In the genomic region with DNA sequence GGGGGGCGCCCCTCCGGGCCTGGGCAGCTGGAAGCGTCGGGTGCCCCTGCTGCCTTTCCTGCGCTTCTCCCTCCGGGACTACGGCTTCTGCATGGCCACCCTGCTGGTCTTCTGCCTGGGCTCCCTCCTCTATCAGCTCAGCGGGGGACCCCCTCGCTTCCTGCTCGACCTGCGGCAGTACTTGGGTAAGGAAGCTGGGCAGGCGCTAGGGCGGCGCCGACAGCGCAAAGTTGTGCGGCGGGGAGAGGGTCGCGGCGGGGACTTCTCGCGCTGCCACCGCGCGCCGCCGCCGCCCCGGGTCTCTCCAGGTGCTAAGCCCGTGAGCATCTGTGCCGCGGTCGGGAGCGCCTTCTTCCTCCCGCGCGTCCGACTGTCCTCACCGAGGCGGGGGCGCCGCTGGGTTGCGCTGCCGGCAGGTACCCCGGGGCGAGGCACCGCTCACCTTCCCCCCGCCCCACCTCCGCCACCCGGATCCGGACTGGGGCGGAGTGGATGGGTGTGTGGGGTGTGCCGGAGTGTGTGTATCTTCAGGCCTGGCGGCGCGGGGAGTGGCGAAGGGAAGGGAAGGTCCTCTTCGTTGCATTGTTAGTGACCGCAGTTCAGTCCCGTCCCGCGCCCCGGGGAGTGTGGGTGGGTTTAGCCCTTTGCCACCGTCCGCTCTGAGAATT, we compare ENCODE assay signal across 8 cellular contexts. TPM values are rescaled to one million over a fixed set of nuclear protein-coding genes. Genes with fewer than 3 reads are reported as not detected.
DNase-seq lines count a peak whose midpoint lies in the region; ATAC-seq and TF ChIP-seq lines count a peak whose summit lies in the region.

No MANE protein-coding gene starts in this region.

- H3K4me3 ChIP-seq in IMR-90 (ENCODE audit: insufficient read depth, low read depth, low read length) (peak overlapping the region; percentile 87), WERI-Rb-1 (ENCODE audit: low read depth, low read length) (peak overlapping the region; percentile 65), coronary artery (peak overlapping the region; percentile 87), liver (ENCODE audit: low read depth in 1 of 3, low read length in 3 of 3) (peak overlapping the region; percentile 19 to 60 (median 41))

- H2BK20ac ChIP-seq in IMR-90 (ENCODE audit: low read depth, low read length) = no peak overlapping the region

- H3K36me3 ChIP-seq in IMR-90 (ENCODE audit: control insufficient read depth, insufficient read depth, low read length) (no peaks in the 10 kb centered on the region), WERI-Rb-1 (no peaks in the 10 kb centered on the region), liver (ENCODE audit: control insufficient read depth in 4 of 4, insufficient read depth in 3 of 4, low read depth in 1 of 4, low read length in 3 of 4) (no peaks in the 10 kb centered on the region)

- H2AFZ ChIP-seq in IMR-90 (replicated peaks; ENCODE audit: low read length, poor library complexity) = peak overlapping the region; percentile 96

- 0% methylated on average over 15 of the region's 66 CpGs; no CpG with 5 or more reads in 1 of the 2 experiments for WGBS in IMR-90 (ENCODE audit: extremely low coverage in 2 of 2, insufficient read length in 1 of 2), 2 experiments
- 2% methylated on average over 66 of the region's 66 CpGs for WGBS in liver

- H3K4me2 ChIP-seq in IMR-90 (ENCODE audit: low read depth, low read length) = peak overlapping the region; percentile 64

- dilution Hi-C loops in IMR-90 (cut with HindIII; ENCODE audit: low sequenced_read_pairs, unreplicated experiment) = no loop called here

- H3K27ac ChIP-seq in IMR-90 (ENCODE audit: insufficient read depth, low read length) (peak overlapping the region; percentile 90), WERI-Rb-1 (no peak overlapping the region), coronary artery (peak overlapping the region; percentile 77 to 89), liver (ENCODE audit: low read depth in 1 of 2, low read length in 2 of 2) (peak overlapping the region; percentile 67 to 71)

- H3K4ac ChIP-seq in IMR-90 (ENCODE audit: low read depth, low read length) = peak overlapping the region; percentile 26; the same call in 1 of the 2 replicates

- TF ChIP-seq RAD21 in IMR-90 (IDR thresholded peaks at IDR 0.05; ENCODE audit: low read length) (no peak), liver (IDR thresholded peaks at IDR 0.05) (no peak)

- TF ChIP-seq POLR2A in IMR-90 (IDR thresholded peaks at IDR 0.05; ENCODE audit: low read depth, low read length) = no peak

- H2AK5ac ChIP-seq in IMR-90 (ENCODE audit: low read depth, low read length) = no peak overlapping the region

- H3K79me1 ChIP-seq in IMR-90 (ENCODE audit: low read depth in 1 of 2, low read length in 2 of 2) = peaks cover 16 to 37% of the 10 kb centered on the region in 2 experiments

- H3K4me1 ChIP-seq in IMR-90 (ENCODE audit: control insufficient read depth, insufficient read depth, low read length) (peaks cover 4% of the 10 kb centered on the region), liver (ENCODE audit: control insufficient read depth in 4 of 4, insufficient read depth in 4 of 4, low read length in 3 of 4) (peaks cover 5 to 26% (median 16%) of the 10 kb centered on the region in 4 donors)

- no TSS peak for BruUV-seq in IMR-90 (replicated peaks; lab: Mats Ljungman, UMichigan)

- peaks cover 7% of the 10 kb centered on the region for H3K9me1 ChIP-seq in IMR-90 (ENCODE audit: insufficient read depth, low read length)

- no peak overlapping the region for H2BK15ac ChIP-seq in IMR-90 (ENCODE audit: low read depth, low read length)

- peak overlapping the region; percentile 13; the same call in 1 of the 2 replicates for H2BK120ac ChIP-seq in IMR-90 (ENCODE audit: low read depth, low read length)

- H3K9me3 ChIP-seq in IMR-90 (ENCODE audit: control insufficient read depth, insufficient read depth, low read length) (no peaks in the 10 kb centered on the region), WERI-Rb-1 (ENCODE audit: severe bottlenecking) (no peaks in the 10 kb centered on the region), liver (ENCODE audit: control insufficient read depth in 4 of 4, low read length in 3 of 4) (peaks cover 0 to 3% (median 0%) of the 10 kb centered on the region in 4 donors)

- no peak overlapping the region for H3K56ac ChIP-seq in IMR-90 (ENCODE audit: extremely low read depth, insufficient read depth, low read length)

- H2BK5ac ChIP-seq in IMR-90 (ENCODE audit: low read depth, low read length, poor library complexity, severe bottlenecking) = peak overlapping the region; percentile 22

- H4K91ac ChIP-seq in IMR-90 (ENCODE audit: insufficient read depth, low read depth, low read length) = no peak overlapping the region

- no peak overlapping the region for H3K23ac ChIP-seq in IMR-90 (ENCODE audit: low read depth, low read length)

- POLR2A ChIA-PET in IMR-90 (lab: Charles Lee; ENCODE audit: unreplicated experiment) = no interaction called here

- H4K20me1 ChIP-seq in IMR-90 (ENCODE audit: insufficient read depth, low read length) = peaks cover 20% of the 10 kb centered on the region

- intact Hi-C loops in IMR-90 (cut with micrococcal nuclease) = loop anchor here (1.0 to 5.0 kb wide), 3 partner anchors 110 to 335 kb away; no protein-coding TSS in a partner anchor

- TF ChIP-seq CTCF in IMR-90 (conservative IDR thresholded peaks at IDR 0.05; ENCODE audit: low read depth, low read length) (0 out of 2 replicates have a peak, but pooled peaks have one; percentile 6), WERI-Rb-1 (IDR thresholded peaks at IDR 0.05; ENCODE audit: low read depth, low read length) (no peak), coronary artery (IDR thresholded peaks at IDR 0.05) (no peak), liver (IDR thresholded peaks at IDR 0.05; ENCODE audit: low read depth, low read length, missing input control) (no peak)

- H3K27me3 ChIP-seq in IMR-90 (ENCODE audit: control insufficient read depth, insufficient read depth, low read length) = no peaks in the 10 kb centered on the region
- H3K27me3 ChIP-seq in WERI-Rb-1 (ENCODE audit: insufficient read depth, low read depth, severe bottlenecking) = peaks cover 46% of the 10 kb centered on the region
- peaks cover 0 to 13% (median 0%) of the 10 kb centered on the region in 4 donors for H3K27me3 ChIP-seq in liver (ENCODE audit: control insufficient read depth in 4 of 4, insufficient read depth in 4 of 4, low read length in 3 of 4)

- H3K9ac ChIP-seq in IMR-90 (ENCODE audit: low read depth, low read length) = peak overlapping the region; percentile 71
- H3K9ac ChIP-seq in liver (ENCODE audit: low read depth in 1 of 2, low read length in 2 of 2) = no peak overlapping the region

- H4K5ac ChIP-seq in IMR-90 (ENCODE audit: low read depth, low read length) = no peak overlapping the region

- in situ Hi-C loops in IMR-90 (cut with MboI; ENCODE audit: low sequenced_read_pairs) = no loop called here

- no peak overlapping the region for H4K8ac ChIP-seq in IMR-90 (ENCODE audit: low read depth in 2 of 2, low read length in 2 of 2)

- peak overlapping the region; percentile 15; the same call in 1 of the 2 replicates for H3K18ac ChIP-seq in IMR-90 (ENCODE audit: low read depth, low read length)

- ATAC-seq in IMR-90 (ENCODE audit: low read depth) = peak; percentile 19

- peak; percentile 66 for DNase-seq in activated naive CD4-positive, alpha-beta T cell treated with Interleukin-2 at 50 U/mL for 16 hours
- DNase-seq in activated naive CD4-positive, alpha-beta T cell treated with anti-CD3 and anti-CD28 coated beads, Interleukin-2, amount 50 U/mL, for 16 hours = no peak
- peak; percentile 21 for DNase-seq in IMR-90
- peak; percentile 35 for DNase-seq in WERI-Rb-1
- no peak for DNase-seq in coronary artery (ENCODE audit: low spot score)
- peak; percentile 13 to 20 for DNase-seq in stimulated activated CD8-positive, alpha-beta memory T cell treated with anti-CD3 and anti-CD28 coated beads, Interleukin-2, amount 100 ng/mL, for 48 hours (ENCODE audit: low read depth in 2 of 2)
- no peak for DNase-seq in SKM-1 (lab: John Stamatoyannopoulos, UW; ENCODE audit: unreplicated experiment)

- H3K14ac ChIP-seq in IMR-90 (replicated peaks; ENCODE audit: low read depth, low read length) = peak overlapping the region; percentile 29

- H2AK9ac ChIP-seq in IMR-90 (replicated peaks; ENCODE audit: low read depth, low read length, poor library complexity) = peak overlapping the region; percentile 38

- CTCF ChIA-PET in IMR-90 (lab: Yijun Ruan, JAX) = interaction anchor here (1.5 kb wide), 1 partner anchor 13 kb away, joined by 4 read pairs; no protein-coding TSS in a partner anchor

TF ChIP-seq in IMR-90, 13 proteins besides CTCF, POLR2A, EP300 and RAD21 (continues in another document):
- TF ChIP-seq MXI1 (IDR thresholded peaks at IDR 0.05; ENCODE audit: borderline replicate concordance, low read depth, low read length) (no peak), BHLHE40 (IDR thresholded peaks at IDR 0.05; ENCODE audit: low read depth, low read length) (no peak), CEBPB (IDR thresholded peaks at IDR 0.05; ENCODE audit: low read depth, low read length) (no peak), NFE2L2 (IDR thresholded peaks at IDR 0.05; ENCODE audit: low read depth, low read length) (no peak)

TF ChIP-seq in liver, 16 proteins besides CTCF, POLR2A, EP300 and RAD21 (continues in another document):
- TF ChIP-seq EGR1 (IDR thresholded peaks at IDR 0.05; ENCODE audit: low read depth in 2 of 2) (no peak), JUND (IDR thresholded peaks at IDR 0.05) (no peak), NR2F2 (IDR thresholded peaks at IDR 0.05) (no peak), GABPA (IDR thresholded peaks at IDR 0.05 in 1 of 2, conservative IDR thresholded peaks at IDR 0.05 in 1 of 2) (no peak), SP1 (IDR thresholded peaks at IDR 0.05) (no peak), FOXA2 (IDR thresholded peaks at IDR 0.05) (no peak)
- TF ChIP-seq, protein P1, sequence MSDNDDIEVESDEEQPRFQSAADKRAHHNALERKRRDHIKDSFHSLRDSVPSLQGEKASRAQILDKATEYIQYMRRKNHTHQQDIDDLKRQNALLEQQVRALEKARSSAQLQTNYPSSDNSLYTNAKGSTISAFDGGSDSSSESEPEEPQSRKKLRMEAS (IDR thresholded peaks at IDR 0.05) = no peak

RNA-seq across cellular contexts. Expression of a gene that starts 0.8 kb away (rescaled TPM):
- total RNA-seq in IMR-90 (2012; rRNA removed) = 13.8 and 14.4 TPM in 2 replicates
- polyA plus RNA-seq in IMR-90 (2012; rRNA removed) = 6.6 and 7.7 TPM in 2 replicates
- 2.8 and 5.4 TPM in 2 replicates for polyA plus RNA-seq in IMR-90 (2012; cell fraction: cytosol; rRNA removed)
- polyA plus RNA-seq in IMR-90 (2012; cell fraction: nucleus; rRNA removed; ENCODE audit: low replicate concordance) = 1.2 and 5.5 TPM in 2 replicates
- total RNA-seq in liver = 1 to 10 TPM; 1.1 to 2.7 TPM
- under 1 TPM; 0.24 to 0.65 TPM for polyA plus RNA-seq in liver

Comparison
In these comparisons a context has a peak if more than half of its experiments do, and no peak if none do; other contexts are left out.
1. DNase-seq: peak in activated naive CD4-positive, alpha-beta T cell treated with Interleukin-2 at 50 U/mL for 16 hours (single experiment), IMR-90 (single experiment), WERI-Rb-1 (single experiment) and stimulated activated CD8-positive, alpha-beta memory T cell treated with anti-CD3 and anti-CD28 coated beads, Interleukin-2, amount 100 ng/mL, for 48 hours (2 of 2); none in activated naive CD4-positive, alpha-beta T cell treated with anti-CD3 and anti-CD28 coated beads, Interleukin-2, amount 50 U/mL, for 16 hours (single experiment), coronary artery (single experiment) and SKM-1 (single experiment).
2. Peak in every context shown above with its lines, with median percentiles within 50 percentile points of each other: H3K4me3 ChIP-seq.